Comparison of ENCODE assay signal across 30 cellular contexts in the genomic region with DNA sequence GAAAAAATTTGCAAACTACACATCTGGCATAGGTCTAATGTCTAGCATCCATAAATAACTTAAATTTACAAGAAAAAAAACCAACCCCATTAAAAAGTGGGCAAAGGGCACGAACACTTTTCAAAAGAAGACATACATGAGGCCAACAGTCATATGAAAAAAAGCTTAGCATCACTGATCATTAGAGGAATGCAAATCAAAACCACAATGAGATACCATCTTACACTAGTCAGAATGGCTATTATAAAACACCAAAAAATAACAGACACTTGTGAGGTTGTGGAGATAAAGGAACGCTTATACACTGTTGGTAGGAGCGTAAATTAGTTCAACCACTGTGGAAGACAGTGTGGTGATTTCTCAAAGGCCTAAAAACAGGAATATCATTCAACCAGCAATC.
"Had no signal": no experiment of that assay in that cellular context is flagged by ENCODE, and none has a peak within 500 bp of the region (broad histone marks: within the 10 kb centered on the region; RNA-seq: fewer than 3 reads in every experiment).

No MANE protein-coding gene starts in this region.

- H3K27ac ChIP-seq: ascending aorta, brain microvascular endothelial cell, epithelial cell of prostate, esophagus squamous epithelium, gastrocnemius medialis, heart left ventricle, WERI-Rb-1 had no signal

- H3K27ac Mint-ChIP-seq: activated B cell treated with CpG ODN at 0.5 μM for 24 hours; activated CD8-positive, alpha-beta T cell treated with anti-CD3 and anti-CD28 coated beads for 36 hours; activated naive CD4-positive, alpha-beta T cell treated with anti-CD3 and anti-CD28 coated beads for 36 hours; activated naive CD4-positive, alpha-beta T cell treated with anti-CD3 and anti-CD28 coated beads, Interleukin-2, amount 50 U/mL, for 72 hours; activated naive CD8-positive, alpha-beta T cell treated with anti-CD3 and anti-CD28 coated beads, Interleukin-2, amount 10 ng/mL, durations not matched to agents 7 days and 5 days; activated T-helper 17 cell treated with anti-CD3 and anti-CD28 coated beads, Interleukin-2, amount 50 U/mL, for 72 hours; effector memory CD8-positive, alpha-beta T cell; T-helper 17 cell; T-helper 2 cell treated with Interferon-gamma antibody and Interleukin-4, amounts not matched to agents 5 μg/mL and 100 μg/mL, for 36 hours had no signal

- H3K36me3 ChIP-seq: ascending aorta, brain microvascular endothelial cell, esophagus squamous epithelium, gastrocnemius medialis, heart left ventricle, WERI-Rb-1 had no signal

- H3K9me3 Mint-ChIP-seq: activated T-cell treated with anti-CD3 and anti-CD28 coated beads, Interleukin-2, amount 50 U/mL, for 4 hours; activated T-helper 17 cell treated with anti-CD3 and anti-CD28 coated beads, Interleukin-2, amount 50 U/mL, for 72 hours; central memory CD8-positive, alpha-beta T cell; effector memory CD8-positive, alpha-beta T cell had no signal

- H3K27me3 ChIP-seq: ascending aorta, brain microvascular endothelial cell, gastrocnemius medialis, heart left ventricle had no signal

- H3K4me3 Mint-ChIP-seq: activated B cell treated with CpG ODN at 0.5 μM for 24 hours; activated CD8-positive, alpha-beta T cell treated with anti-CD3 and anti-CD28 coated beads for 36 hours; activated naive CD4-positive, alpha-beta T cell treated with anti-CD3 and anti-CD28 coated beads for 36 hours; activated naive CD8-positive, alpha-beta T cell treated with anti-CD3 and anti-CD28 coated beads, Interleukin-2, amount 10 ng/mL, durations not matched to agents 7 days and 5 days; activated T-cell treated with anti-CD3 and anti-CD28 coated beads, Interleukin-2, amount 50 U/mL, for 4 hours; activated T-helper 17 cell treated with anti-CD3 and anti-CD28 coated beads, Interleukin-2, amount 50 U/mL, for 72 hours; central memory CD8-positive, alpha-beta T cell; effector memory CD8-positive, alpha-beta T cell; T-helper 17 cell; T-helper 2 cell treated with Interferon-gamma antibody and Interleukin-4, amounts not matched to agents 5 μg/mL and 100 μg/mL, for 36 hours had no signal

- H3K4me3 ChIP-seq: ascending aorta, esophagus squamous epithelium, gastrocnemius medialis, heart left ventricle had no signal

- DNase-seq: activated B cell treated with CpG ODN at 0.5 μM for 24 hours; activated CD4-positive, alpha-beta T cell treated with anti-CD3 and anti-CD28 coated beads for 48 hours; activated CD4-positive, alpha-beta T cell treated with anti-CD3 and anti-CD28 coated beads, Interleukin-2, amount 50 U/mL, for 1 hour; activated CD4-positive, alpha-beta T cell treated with anti-CD3 and anti-CD28 coated beads, Interleukin-2, amount 50 U/mL, for 48 hours; activated CD8-positive, alpha-beta memory T cell treated with anti-CD3 and anti-CD28 coated beads for 24 hours; activated CD8-positive, alpha-beta T cell treated with anti-CD3 and anti-CD28 coated beads for 36 hours; activated effector memory CD4-positive, alpha-beta T cell treated with anti-CD3 and anti-CD28 coated beads, Interleukin-2, amount 50 U/mL, for 16 hours; activated naive CD4-positive, alpha-beta T cell treated with anti-CD3 and anti-CD28 coated beads for 36 hours; activated naive CD8-positive, alpha-beta T cell treated with anti-CD3 and anti-CD28 coated beads, Interleukin-2, amount 10 ng/mL, durations not matched to agents 7 days and 5 days; activated T-cell treated with anti-CD3 and anti-CD28 coated beads, Interleukin-2, amount 50 U/mL, for 4 hours; brain microvascular endothelial cell; cortex of kidney; dermis blood vessel endothelial cell; effector CD4-positive, alpha-beta T cell; effector memory CD8-positive, alpha-beta T cell; esophagus squamous epithelium; foreskin fibroblast; gastrocnemius medialis; glutamatergic neuron; heart left ventricle; T-helper 1 cell; T-helper 17 cell; T1000; WERI-Rb-1 had no signal

- H3K4me1 ChIP-seq: ascending aorta, esophagus squamous epithelium, gastrocnemius medialis, heart left ventricle had no signal

- H3K4me1 Mint-ChIP-seq: activated B cell treated with CpG ODN at 0.5 μM for 24 hours; activated naive CD8-positive, alpha-beta T cell treated with anti-CD3 and anti-CD28 coated beads, Interleukin-2, amount 10 ng/mL, durations not matched to agents 7 days and 5 days; activated T-helper 17 cell treated with anti-CD3 and anti-CD28 coated beads, Interleukin-2, amount 50 U/mL, for 72 hours; central memory CD8-positive, alpha-beta T cell; T-helper 17 cell had no signal

- H3K27me3 Mint-ChIP-seq: activated B cell treated with CpG ODN at 0.5 μM for 24 hours; activated CD8-positive, alpha-beta T cell treated with anti-CD3 and anti-CD28 coated beads for 36 hours; activated T-helper 17 cell treated with anti-CD3 and anti-CD28 coated beads, Interleukin-2, amount 50 U/mL, for 72 hours; T-helper 17 cell had no signal

- H3K9me3 ChIP-seq: ascending aorta, gastrocnemius medialis had no signal

- H3K36me3 Mint-ChIP-seq: activated naive CD8-positive, alpha-beta T cell treated with anti-CD3 and anti-CD28 coated beads, Interleukin-2, amount 10 ng/mL, durations not matched to agents 7 days and 5 days had no signal
